1 cellular context compared by ENCODE assay signal in genomic region chr19:45613926-45614725, GRCh38.
TF ChIP-seq lines count a peak whose summit lies in the region.

No MANE protein-coding gene starts in this region.

TF ChIP-seq in H1, 55 proteins besides CTCF, POLR2A, EP300 and RAD21 (continued from another document):
- TF ChIP-seq NRF1 (IDR thresholded peaks at IDR 0.05; ENCODE audit: low read depth, low read length) (no peak), EZH2 (IDR thresholded peaks at IDR 0.05; ENCODE audit: low read depth, low read length, severe bottlenecking) (no peak), SIN3A (conservative IDR thresholded peaks at IDR 0.05 in 1 of 2, IDR thresholded peaks at IDR 0.05 in 1 of 2; ENCODE audit: low read depth in 1 of 2, low read length in 2 of 2) (no peak), TAF7 (optimal IDR thresholded peaks at IDR 0.05; ENCODE audit: borderline replicate concordance, low read depth, low read length) (no peak), CHD2 (IDR thresholded peaks at IDR 0.05; ENCODE audit: low read length) (no peak), CREB1 (IDR thresholded peaks at IDR 0.05) (no peak)
